Comparison of ENCODE assay signal across 7 cellular contexts in the genomic region with DNA sequence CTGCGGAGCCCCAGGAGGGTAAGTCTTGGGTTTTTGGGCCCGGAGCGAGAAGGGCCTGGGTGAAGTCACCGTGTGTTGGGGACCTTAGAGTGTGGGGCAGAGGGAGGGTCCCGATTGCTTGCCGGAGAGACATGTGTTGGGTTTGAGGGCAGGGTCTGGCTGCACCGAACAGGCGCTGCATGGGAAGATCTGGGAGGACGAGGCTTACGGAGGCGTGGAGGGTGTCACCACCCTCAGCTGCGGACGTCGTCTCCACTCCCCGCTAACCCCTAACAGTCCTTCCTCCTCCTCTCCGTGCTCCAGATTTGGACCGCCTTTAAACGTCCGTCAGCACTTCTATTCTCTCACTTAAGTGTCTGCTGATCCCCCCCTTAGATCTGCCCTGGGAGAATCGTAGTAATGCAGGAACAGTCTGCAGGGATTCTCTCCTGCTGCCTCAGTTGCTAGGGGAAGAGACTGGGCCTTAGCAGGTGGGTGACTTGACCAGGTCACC. TPM values are rescaled to one million over a fixed set of nuclear protein-coding genes. Genes with fewer than 3 reads are reported as not detected.
A peak's percentile ranks its signal among the peaks of the same experiment; 100 is the strongest.
DNase-seq lines count a peak whose midpoint lies in the region; ATAC-seq and TF ChIP-seq lines count a peak whose summit lies in the region.
"Not testable (repeated sequence)": the region's sequence is repeated elsewhere in the genome, so short reads cannot be mapped to it uniquely, and the experiment has no call there.

No MANE protein-coding gene starts in this region.

- H3K36me3 Mint-ChIP-seq in naive thymus-derived CD4-positive, alpha-beta T cell, result peaks cover 0 to 17% (median 7%) of the 10 kb centered on the region in 5 donors

- not testable (repeated sequence) for H3K27me3 Mint-ChIP-seq in naive thymus-derived CD4-positive, alpha-beta T cell

- H2AFZ ChIP-seq in PC-9, result not testable (repeated sequence)
- peak overlapping the region; percentile 60 for H2AFZ ChIP-seq in hepatocyte

- not testable (repeated sequence) for H3K4me1 ChIP-seq in PC-9 (replicated peaks; ENCODE audit: insufficient read depth); hepatocyte (ENCODE audit: insufficient read depth); naive thymus-derived CD4-positive, alpha-beta T cell (ENCODE audit: control insufficient read depth in 2 of 2, insufficient read depth in 2 of 2, low read length in 2 of 2)

- H4K20me1 ChIP-seq in PC-9 (ENCODE audit: insufficient read depth); hepatocyte (ENCODE audit: insufficient read depth, poor library complexity, severe bottlenecking): not testable (repeated sequence)

- peaks cover 24% of the 10 kb centered on the region for H3K79me2 ChIP-seq in PC-9 (ENCODE audit: low read depth)
- peaks cover 14% of the 10 kb centered on the region for H3K79me2 ChIP-seq in hepatocyte

- peak overlapping the region; percentile 88 to 97 (median 90) for H3K4me3 Mint-ChIP-seq in naive thymus-derived CD4-positive, alpha-beta T cell

- peak overlapping the region in 8 of 9 donors; percentile 31 to 93 (median 83) for H3K27ac Mint-ChIP-seq in naive thymus-derived CD4-positive, alpha-beta T cell

- peak overlapping the region; percentile 69 for H3K4me2 ChIP-seq in PC-9
- H3K4me2 ChIP-seq in hepatocyte, result peak overlapping the region; percentile 84

- not testable (repeated sequence) for H3K9me3 Mint-ChIP-seq in naive thymus-derived CD4-positive, alpha-beta T cell

- BruUV-seq in PC-9 (replicated peaks; lab: Mats Ljungman, UMichigan), result not testable (repeated sequence)

- not testable (repeated sequence) for ATAC-seq in naive thymus-derived CD4-positive, alpha-beta T cell

- DNase-seq in PC-9; coronary artery (ENCODE audit: low spot score); hepatocyte (ENCODE audit: low spot score): not testable (repeated sequence)
- DNase-seq in activated T-cell treated with anti-CD3 and anti-CD28 coated beads, Interleukin-2, amount 50 U/mL, for 48 hours, result peak; percentile 39 to 44
- DNase-seq in naive thymus-derived CD4-positive, alpha-beta T cell, result peak in 5 of 9 donors; percentile 1 to 40 (median 5)
- peak; percentile 10 for DNase-seq in stimulated activated CD4-positive, alpha-beta T cell treated with anti-CD3 and anti-CD28 coated beads, Interleukin-15, amount 100 ng/mL, for 24 hours

- H3F3A ChIP-seq in PC-9 (ENCODE audit: insufficient read depth, low read depth), result not testable (repeated sequence)

- H3K27me3 ChIP-seq in PC-9 (ENCODE audit: insufficient read depth, low read depth); hepatocyte; naive thymus-derived CD4-positive, alpha-beta T cell (ENCODE audit: control insufficient read depth in 2 of 2, insufficient read depth in 2 of 2, low read length in 2 of 2): not testable (repeated sequence)

- CTCF ChIA-PET in PC-9 (lab: Charles Lee); naive thymus-derived CD4-positive, alpha-beta T cell (lab: Charles Lee): not testable (repeated sequence)

- intact Hi-C loops in PC-9 (cut with micrococcal nuclease; ENCODE audit: unreplicated experiment), result loop anchor here (5.0 kb wide), 1 partner anchor 77 kb away; a partner anchor contains a TSS
- intact Hi-C loops in naive thymus-derived CD4-positive, alpha-beta T cell (cut with micrococcal nuclease), result loop anchor here (5.0 to 10.0 kb wide), 8 partner anchors 33 to 1147 kb away; a partner anchor contains a TSS

- H3K4me3 ChIP-seq in GM08714 (ENCODE audit: low read length) (peak overlapping the region; percentile 66), PC-9 (peak overlapping the region; percentile 75), coronary artery (peak overlapping the region; percentile 82), hepatocyte (peak overlapping the region; percentile 51)
- peak overlapping the region; percentile 43 for H3K4me3 ChIP-seq in naive thymus-derived CD4-positive, alpha-beta T cell (ENCODE audit: low read length)

- POLR2A ChIA-PET in PC-9 (lab: Charles Lee; ENCODE audit: unreplicated experiment), result interaction anchor here (1.3 kb wide), 1 partner anchor 78 kb away, joined by 6 read pairs; a partner anchor contains a TSS
- POLR2A ChIA-PET in naive thymus-derived CD4-positive, alpha-beta T cell (lab: Charles Lee), result not testable (repeated sequence)

- 3% methylated on average over 15 of the region's 20 CpGs for WGBS in hepatocyte (ENCODE audit: low lambda C conversion rate, missing lambda C conversion rate)

- peaks cover 8 to 34% (median 23%) of the 10 kb centered on the region in 7 donors for H3K4me1 Mint-ChIP-seq in naive thymus-derived CD4-positive, alpha-beta T cell

- H3K9me2 ChIP-seq in PC-9 (ENCODE audit: insufficient read depth); hepatocyte (replicated peaks; ENCODE audit: insufficient read depth): not testable (repeated sequence)

- TF ChIP-seq CTCF in PC-9 (conservative IDR thresholded peaks at IDR 0.05); coronary artery (IDR thresholded peaks at IDR 0.05); hepatocyte (IDR thresholded peaks at IDR 0.05; ENCODE audit: poor library complexity): not testable (repeated sequence)

- peak overlapping the region; percentile 56; the same call in 1 of the 2 replicates for H3K27ac ChIP-seq in PC-9
- peak overlapping the region; percentile 85 for H3K27ac ChIP-seq in coronary artery
- peak overlapping the region; percentile 89 for H3K27ac ChIP-seq in hepatocyte
- peak overlapping the region; percentile 84 for H3K27ac ChIP-seq in naive thymus-derived CD4-positive, alpha-beta T cell (ENCODE audit: low read depth, low read length)

- H3K9me3 ChIP-seq in PC-9 (ENCODE audit: insufficient read depth, low read depth); hepatocyte (ENCODE audit: low read depth); naive thymus-derived CD4-positive, alpha-beta T cell (ENCODE audit: control insufficient read depth in 2 of 3, low read length in 3 of 3): not testable (repeated sequence)

- not testable (repeated sequence) for H3K36me3 ChIP-seq in PC-9 (ENCODE audit: low read depth); hepatocyte (replicated peaks; ENCODE audit: insufficient read depth, low read depth); naive thymus-derived CD4-positive, alpha-beta T cell (ENCODE audit: control insufficient read depth in 2 of 3, insufficient read depth in 3 of 3, low read length in 3 of 3)

RNA-seq across cellular contexts. Expression of a gene that starts 8.2 kb away (rescaled TPM):
- total RNA-seq in PC-9 (2021) (not detected in 2 replicates), hepatocyte (not detected in 2 replicates)
- 0.68 and 1.0 TPM in 2 replicates for polyA plus RNA-seq in hepatocyte
- total RNA-seq in naive thymus-derived CD4-positive, alpha-beta T cell, result under 1 TPM in 1 of 5 experiments, not detected in 4; 0.51 TPM
- polyA plus RNA-seq in naive thymus-derived CD4-positive, alpha-beta T cell, result under 1 TPM; 0.14 to 0.25 TPM

RNA-seq across cellular contexts. Expression of a gene that starts 31.7 kb away (rescaled TPM):
- 34.6 and 43.1 TPM in 2 replicates for total RNA-seq in PC-9 (2021)
- 32.0 and 33.8 TPM in 2 replicates for total RNA-seq in hepatocyte
- 44.6 and 61.6 TPM in 2 replicates for polyA plus RNA-seq in hepatocyte
- total RNA-seq in naive thymus-derived CD4-positive, alpha-beta T cell, result 10 to 100 TPM; 36.4 to 58.4 (median 47.0) TPM
- polyA plus RNA-seq in naive thymus-derived CD4-positive, alpha-beta T cell, result 10 to 100 TPM; 15.7 to 33.2 TPM
